In genomic region chr1:183353597-183353996, GRCh38 we compare ENCODE assay signal across 29 cellular contexts.
DNase-seq lines count a peak whose midpoint lies in the region; ATAC-seq and TF ChIP-seq lines count a peak whose summit lies in the region.
"Had no signal": no experiment of that assay in that cellular context is flagged by ENCODE, and none has a peak within 500 bp of the region (broad histone marks: within the 10 kb centered on the region; RNA-seq: fewer than 3 reads in every experiment).

No MANE protein-coding gene starts in this region.

- no peak overlapping the region for H3K4ac ChIP-seq in mesenchymal stem cell (ENCODE audit: low read depth in 1 of 2, low read length in 2 of 2)

- no peak overlapping the region for H2BK5ac ChIP-seq in mesenchymal stem cell (ENCODE audit: low read depth, low read length, poor library complexity, severe bottlenecking)

- H3K4me2 ChIP-seq in PC-9 (peak overlapping the region; percentile 48), mesenchymal stem cell (ENCODE audit: low read length, poor library complexity, severe bottlenecking) (peak overlapping the region; percentile 8)
- H3K4me2 ChIP-seq: hepatocyte, KMS-11 had no signal

- no TSS peak for BruUV-seq in PC-9 (replicated peaks; lab: Mats Ljungman, UMichigan)

- H4K8ac ChIP-seq in mesenchymal stem cell (ENCODE audit: low read length): no peak overlapping the region

- H3K27me3 ChIP-seq in right atrium auricular region: no peaks in the 10 kb centered on the region
- no peaks in the 10 kb centered on the region for H3K27me3 ChIP-seq in PC-9 (ENCODE audit: insufficient read depth, low read depth)
- H3K27me3 ChIP-seq in mesenchymal stem cell (ENCODE audit: control insufficient read depth in 1 of 2, insufficient read depth in 1 of 2, low read length in 2 of 2): peaks cover 28 to 30% of the 10 kb centered on the region in 2 experiments
- H3K27me3 ChIP-seq: colonic mucosa, hepatocyte had no signal

- DNase-seq in right atrium auricular region (ENCODE audit: low spot score): no peak
- DNase-seq in cardiac septum (ENCODE audit: low spot score): no peak
- DNase-seq in PC-9: peak; percentile 9 to 96
- no peak for DNase-seq in mesenchymal stem cell
- no peak for DNase-seq in NCI-H2029 treated with DMSO at 0.1 percent for 48 hours (lab: John Stamatoyannopoulos, UW)
- DNase-seq: activated CD4-positive, alpha-beta T cell treated with anti-CD3 and anti-CD28 coated beads, Interleukin-2, amount 10 ng/mL, durations not matched to agents 24 days and 14 days; activated effector memory CD4-positive, alpha-beta T cell treated with anti-CD3 and anti-CD28 coated beads, Interleukin-2, amount 50 U/mL, for 16 hours; activated T-cell treated with anti-CD3 and anti-CD28 coated beads, Interleukin-2, amount 50 U/mL, for 24 hours; aorta; CD8-positive, alpha-beta memory T cell; colonic mucosa; DMS 273 treated with DMSO at 0.1 percent for 48 hours; effector CD4-positive, alpha-beta T cell; HFFc6; NCI-H1436; NCI-H2107; posterior cingulate gyrus; stimulated activated CD4-positive, alpha-beta T cell treated with anti-CD3 and anti-CD28 coated beads, Interleukin-4, amount 100 ng/mL, for 4 hours; T1000; trophoblast cell; WERI-Rb-1 had no signal

- POLR2A ChIA-PET in PC-9 (lab: Charles Lee; ENCODE audit: unreplicated experiment): no interaction called here

- H2AK5ac ChIP-seq in mesenchymal stem cell (ENCODE audit: low read length, severe bottlenecking): no peak overlapping the region

- H3K27ac ChIP-seq in right atrium auricular region (peak overlapping the region; percentile 22 to 72), PC-9 (peak overlapping the region; percentile 92), mesenchymal stem cell (ENCODE audit: low read length, poor library complexity, severe bottlenecking) (no peak overlapping the region)
- H3K27ac ChIP-seq: colonic mucosa, hepatocyte, HL-60, KMS-11, SJSA1, WERI-Rb-1 had no signal

- intact Hi-C loops in cardiac septum (cut with DNase I): no loop called here
- intact Hi-C loops in PC-9 (cut with micrococcal nuclease; ENCODE audit: unreplicated experiment): no loop called here

- no peaks in the 10 kb centered on the region for H3K79me1 ChIP-seq in mesenchymal stem cell (replicated peaks; ENCODE audit: low read length, poor library complexity, severe bottlenecking)

- no peak overlapping the region for H2BK15ac ChIP-seq in mesenchymal stem cell (ENCODE audit: low read depth, poor library complexity, severe bottlenecking)

- no peak overlapping the region for H3K23ac ChIP-seq in mesenchymal stem cell (ENCODE audit: low read length in 2 of 2)

- CTCF ChIA-PET in PC-9 (lab: Charles Lee): no interaction called here

- ATAC-seq in GM18858 (IDR thresholded peaks at IDR 0.05; ENCODE audit: unreplicated experiment) (no peak), HG03565 (IDR thresholded peaks at IDR 0.05; ENCODE audit: unreplicated experiment) (no peak), GM19463 (IDR thresholded peaks at IDR 0.05; ENCODE audit: unreplicated experiment) (no peak)
- ATAC-seq: sciatic nerve had no signal

- no peaks in the 10 kb centered on the region for H4K20me1 ChIP-seq in PC-9 (ENCODE audit: insufficient read depth)

- H3K9me3 ChIP-seq in right atrium auricular region (no peaks in the 10 kb centered on the region), PC-9 (ENCODE audit: insufficient read depth, low read depth) (no peaks in the 10 kb centered on the region), mesenchymal stem cell (ENCODE audit: control insufficient read depth, low read length) (no peaks in the 10 kb centered on the region)
- H3K9me3 ChIP-seq: colonic mucosa, SJSA1 had no signal

- H3K36me3 ChIP-seq in right atrium auricular region (no peaks in the 10 kb centered on the region), PC-9 (ENCODE audit: low read depth) (0 out of 2 replicates have a peak, but pooled peaks cover 4% of the 10 kb centered on the region), mesenchymal stem cell (ENCODE audit: control insufficient read depth in 1 of 2, insufficient read depth in 2 of 2, low read depth in 1 of 2, low read length in 2 of 2) (no peaks in the 10 kb centered on the region)
- H3K36me3 ChIP-seq: colonic mucosa, SJSA1, WERI-Rb-1 had no signal

- H3K79me2 ChIP-seq in PC-9 (ENCODE audit: low read depth): peaks cover 7% of the 10 kb centered on the region; the same call in 1 of the 2 replicates
- H3K79me2 ChIP-seq: hepatocyte had no signal

- no peak overlapping the region for H2BK12ac ChIP-seq in mesenchymal stem cell (ENCODE audit: low read length in 2 of 2)

- peaks cover 22% of the 10 kb centered on the region for H3F3A ChIP-seq in PC-9 (ENCODE audit: insufficient read depth, low read depth)

- H3K9me2 ChIP-seq in PC-9 (ENCODE audit: insufficient read depth): no peaks in the 10 kb centered on the region

- H3K9ac ChIP-seq in mesenchymal stem cell (ENCODE audit: low read length): no peak overlapping the region
- H3K9ac ChIP-seq: KMS-11 had no signal

- no peak overlapping the region for H2AFZ ChIP-seq in PC-9
- no peak overlapping the region for H2AFZ ChIP-seq in mesenchymal stem cell (ENCODE audit: low read depth, low read length)
- H2AFZ ChIP-seq: hepatocyte had no signal

- H3K4me3 ChIP-seq in right atrium auricular region: no peak overlapping the region
- peak overlapping the region; percentile 4; the same call in 1 of the 2 replicates for H3K4me3 ChIP-seq in PC-9
- no peak overlapping the region for H3K4me3 ChIP-seq in mesenchymal stem cell (ENCODE audit: insufficient read depth in 1 of 2, low read depth in 1 of 2, low read length in 2 of 2)
- H3K4me3 ChIP-seq: colonic mucosa, hepatocyte, SJSA1 had no signal

- no peak overlapping the region for H4K91ac ChIP-seq in mesenchymal stem cell (ENCODE audit: low read length)

- no peak overlapping the region for H3K14ac ChIP-seq in mesenchymal stem cell (ENCODE audit: low read length in 2 of 2)

- H3K18ac ChIP-seq in mesenchymal stem cell (ENCODE audit: low read depth in 1 of 2, low read length in 2 of 2): no peak overlapping the region

- H3K4me1 ChIP-seq in right atrium auricular region (peaks cover 0 to 25% of the 10 kb centered on the region in 2 donors), PC-9 (replicated peaks; ENCODE audit: insufficient read depth) (peaks cover 40% of the 10 kb centered on the region), mesenchymal stem cell (ENCODE audit: control insufficient read depth, insufficient read depth, low read depth, low read length) (peaks cover 2% of the 10 kb centered on the region)
- H3K4me1 ChIP-seq: colonic mucosa, SJSA1 had no signal

- WGBS in mesenchymal stem cell: 51% methylated on average over 1 of the region's 1 CpG

- TF ChIP-seq CTCF in right atrium auricular region (IDR thresholded peaks at IDR 0.05) (no peak), PC-9 (conservative IDR thresholded peaks at IDR 0.05) (no peak)

- H2BK120ac ChIP-seq in mesenchymal stem cell (ENCODE audit: low read depth, low read length): no peak overlapping the region

Comparison
In these comparisons a context has a peak if more than half of its experiments do, and no peak if none do; other contexts are left out.
1. DNase-seq: peak in PC-9 (2 of 2); none in right atrium auricular region (single experiment), cardiac septum (single experiment), mesenchymal stem cell (single experiment) and NCI-H2029 treated with DMSO at 0.1 percent for 48 hours (single experiment).